In the genomic region with DNA sequence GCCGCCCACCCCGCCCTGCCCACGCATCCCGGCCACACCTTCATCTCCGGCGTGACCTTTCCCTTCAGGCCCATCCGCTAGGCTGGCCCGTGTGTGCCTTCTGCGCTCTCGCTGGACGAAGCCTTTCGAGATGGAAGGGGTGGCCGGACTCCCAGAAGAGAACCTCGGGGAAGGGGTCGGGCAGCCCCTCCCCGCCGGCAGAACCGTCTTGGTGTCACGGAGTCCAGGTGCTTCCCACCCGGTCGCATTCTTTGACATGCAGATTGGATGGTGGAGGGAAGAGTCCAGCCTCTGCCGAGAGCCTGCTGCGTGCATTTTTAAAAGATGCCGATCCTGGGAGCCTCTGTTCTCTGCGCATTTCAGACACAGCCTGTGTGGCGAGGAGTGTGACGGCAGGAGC, we compare ENCODE assay signal across 1 cellular context.
TF ChIP-seq lines count a peak whose summit lies in the region.

No MANE protein-coding gene starts in this region.

TF ChIP-seq in HepG2, 621 proteins besides CTCF, POLR2A, EP300 and RAD21:
- TF ChIP-seq ZFP90 (CRISPR knock-in tag; IDR thresholded peaks at IDR 0.05; ENCODE audit: borderline replicate concordance) = no peak
- TF ChIP-seq FOXK1 (CRISPR knock-in tag; IDR thresholded peaks at IDR 0.05; ENCODE audit: borderline replicate concordance, low read depth) = no peak
- TF ChIP-seq, protein P1, sequence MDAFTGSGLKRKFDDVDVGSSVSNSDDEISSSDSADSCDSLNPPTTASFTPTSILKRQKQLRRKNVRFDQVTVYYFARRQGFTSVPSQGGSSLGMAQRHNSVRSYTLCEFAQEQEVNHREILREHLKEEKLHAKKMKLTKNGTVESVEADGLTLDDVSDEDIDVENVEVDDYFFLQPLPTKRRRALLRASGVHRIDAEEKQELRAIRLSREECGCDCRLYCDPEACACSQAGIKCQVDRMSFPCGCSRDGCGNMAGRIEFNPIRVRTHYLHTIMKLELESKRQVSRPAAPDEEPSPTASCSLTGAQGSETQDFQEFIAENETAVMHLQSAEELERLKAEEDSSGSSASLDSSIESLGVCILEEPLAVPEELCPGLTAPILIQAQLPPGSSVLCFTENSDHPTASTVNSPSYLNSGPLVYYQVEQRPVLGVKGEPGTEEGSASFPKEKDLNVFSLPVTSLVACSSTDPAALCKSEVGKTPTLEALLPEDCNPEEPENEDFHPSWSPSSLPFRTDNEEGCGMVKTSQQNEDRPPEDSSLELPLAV (CRISPR knock-in tag; conservative IDR thresholded peaks at IDR 0.05; ENCODE audit: low read depth) = no peak
- no peak for TF ChIP-seq ZNF343 (CRISPR knock-in tag; IDR thresholded peaks at IDR 0.05)
- TF ChIP-seq AGO2 (optimal IDR thresholded peaks at IDR 0.05; ENCODE audit: low read depth, low read length) = peak; percentile 31
